ENCODE assay signal across 16 cellular contexts in the genomic region with DNA sequence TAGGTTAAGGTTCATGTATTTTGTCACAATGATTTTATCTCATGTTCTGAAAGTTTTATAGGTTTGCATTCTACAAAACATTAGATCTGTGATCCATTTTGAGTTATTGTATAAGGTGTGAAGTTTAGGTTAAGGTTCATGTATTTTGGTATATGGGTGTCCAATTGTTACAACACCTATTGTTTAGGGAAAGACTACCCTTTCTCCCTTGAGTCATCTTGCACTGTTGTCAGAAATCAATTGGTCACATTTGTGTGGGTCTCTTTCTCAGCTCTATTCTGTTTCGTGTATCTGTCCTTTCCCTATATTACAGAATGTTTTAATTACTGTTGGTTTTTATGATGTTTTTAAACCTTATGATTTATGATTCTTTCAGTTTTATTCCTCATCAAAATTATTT. TPM values are rescaled to one million over a fixed set of nuclear protein-coding genes. Genes with fewer than 3 reads are reported as not detected.
DNase-seq lines count a peak whose midpoint lies in the region; ATAC-seq, FAIRE-seq and TF ChIP-seq lines count a peak whose summit lies in the region.
"Had no signal": no experiment of that assay in that cellular context is flagged by ENCODE, and none has a peak within 500 bp of the region (broad histone marks: within the 10 kb centered on the region; RNA-seq: fewer than 3 reads in every experiment).

No MANE protein-coding gene starts in this region.

- FAIRE-seq in A549 (lab: Jason Lieb, UNC) (peak; percentile 39), D721Med (lab: Jason Lieb, UNC) (peak; percentile 63)
- FAIRE-seq: HTR-8/SVneo had no signal

- H2AK5ac ChIP-seq in mesenchymal stem cell (ENCODE audit: low read length, severe bottlenecking) = no peak overlapping the region

- no peak overlapping the region for H2BK12ac ChIP-seq in mesenchymal stem cell (ENCODE audit: low read length in 2 of 2)

- H3K27me3 Mint-ChIP-seq in endothelial cell (ENCODE audit: unreplicated experiment) = peaks cover 2% of the 10 kb centered on the region
- H3K27me3 Mint-ChIP-seq: CD4-positive, alpha-beta T cell had no signal

- H3K9me3 Mint-ChIP-seq in endothelial cell (ENCODE audit: unreplicated experiment) = no peaks in the 10 kb centered on the region

- WGBS in A549 (ENCODE audit: missing lambda C conversion rate) = 72% methylated on average over 1 of the region's 1 CpG
- no CpG with 5 or more reads among the region's 1 CpG for WGBS in mesenchymal stem cell
- 84 to 96% methylated on average over 1 of the region's 1 CpG for WGBS in tibial nerve, 2 donors

- peak overlapping the region; percentile 54 for H3K4me2 ChIP-seq in A549
- no peak overlapping the region for H3K4me2 ChIP-seq in mesenchymal stem cell (ENCODE audit: low read length, poor library complexity, severe bottlenecking)
- H3K4me2 ChIP-seq: PC-9 had no signal

- no peak overlapping the region for H3K18ac ChIP-seq in mesenchymal stem cell (ENCODE audit: low read depth in 1 of 2, low read length in 2 of 2)

- H3K4me3 Mint-ChIP-seq in endothelial cell (ENCODE audit: unreplicated experiment) = no peak overlapping the region
- H3K4me3 Mint-ChIP-seq: CD4-positive, alpha-beta T cell had no signal

- no peaks in the 10 kb centered on the region for H3K79me1 ChIP-seq in mesenchymal stem cell (replicated peaks; ENCODE audit: low read length, poor library complexity, severe bottlenecking)

- ATAC-seq in A549 = no peak
- ATAC-seq in GM19463 (IDR thresholded peaks at IDR 0.05; ENCODE audit: unreplicated experiment) = no peak

- no peak overlapping the region for H2BK5ac ChIP-seq in mesenchymal stem cell (ENCODE audit: low read depth, low read length, poor library complexity, severe bottlenecking)

- H3K14ac ChIP-seq in mesenchymal stem cell (ENCODE audit: low read length in 2 of 2) = no peak overlapping the region

- TF ChIP-seq RAD21 in A549 (conservative IDR thresholded peaks at IDR 0.05 in 1 of 2, IDR thresholded peaks at IDR 0.05 in 1 of 2) = no peak

- peaks cover 85% of the 10 kb centered on the region for H3K4me1 ChIP-seq in A549
- peaks cover 3% of the 10 kb centered on the region for H3K4me1 ChIP-seq in mesenchymal stem cell (ENCODE audit: control insufficient read depth, insufficient read depth, low read depth, low read length)
- peaks cover 0 to 82% (median 17%) of the 10 kb centered on the region in 4 donors for H3K4me1 ChIP-seq in tibial nerve

- POLR2A ChIA-PET in A549 (lab: Yijun Ruan, JAX) = no interaction called here

- H3K27me3 ChIP-seq in mesenchymal stem cell (ENCODE audit: control insufficient read depth in 1 of 2, insufficient read depth in 1 of 2, low read length in 2 of 2) = no peaks in the 10 kb centered on the region
- H3K27me3 ChIP-seq in tibial nerve = no peaks in the 10 kb centered on the region
- H3K27me3 ChIP-seq: BE2C had no signal

- H3K4me1 Mint-ChIP-seq in endothelial cell (ENCODE audit: unreplicated experiment) = peaks cover 27% of the 10 kb centered on the region

- no peak overlapping the region for H4K91ac ChIP-seq in mesenchymal stem cell (ENCODE audit: low read length)

- H4K8ac ChIP-seq in mesenchymal stem cell (ENCODE audit: low read length) = no peak overlapping the region

- H3K4me3 ChIP-seq in A549 (no peak overlapping the region), mesenchymal stem cell (ENCODE audit: insufficient read depth in 1 of 2, low read depth in 1 of 2, low read length in 2 of 2) (peak overlapping the region in 1 of 2 experiments; percentile 10), tibial nerve (no peak overlapping the region)
- H3K4me3 ChIP-seq: PC-9 had no signal

- no peak for DNase-seq in A549 (ENCODE audit: low read depth in 1 of 2, low spot score in 1 of 2)
- DNase-seq in D721Med (ENCODE audit: insufficient read length, low spot score) = no peak
- no peak for DNase-seq in mesenchymal stem cell
- no peak for DNase-seq in endothelial cell (ENCODE audit: low spot score)
- no peak for DNase-seq in tibial nerve (ENCODE audit: low spot score in 2 of 2)
- DNase-seq: BE2C; CD4-positive, alpha-beta T cell; DMS53; H7; NCI-H1092; NCI-H2081; NCI-H748 treated with DMSO at 0.1 percent for 48 hours; PC-9 had no signal

- no peak overlapping the region for H2BK15ac ChIP-seq in mesenchymal stem cell (ENCODE audit: low read depth, poor library complexity, severe bottlenecking)

- H3K27ac ChIP-seq in A549 = no peak overlapping the region
- peak overlapping the region; percentile 53; the same call in 1 of the 2 replicates for H3K27ac ChIP-seq in VCaP
- H3K27ac ChIP-seq in mesenchymal stem cell (ENCODE audit: low read length, poor library complexity, severe bottlenecking) = no peak overlapping the region
- no peak overlapping the region for H3K27ac ChIP-seq in tibial nerve
- H3K27ac ChIP-seq: PC-9 had no signal

- H2AFZ ChIP-seq in mesenchymal stem cell (ENCODE audit: low read depth, low read length) = no peak overlapping the region
- H2AFZ ChIP-seq: PC-9 had no signal

- TF ChIP-seq CTCF in A549 (IDR thresholded peaks at IDR 0.05) (no peak), D721Med (IDR thresholded peaks at IDR 0.05; ENCODE audit: insufficient read depth, missing control alignments) (no peak), VCaP (conservative IDR thresholded peaks at IDR 0.05) (no peak), endothelial cell (IDR thresholded peaks at IDR 0.05; ENCODE audit: unreplicated experiment) (no peak), tibial nerve (IDR thresholded peaks at IDR 0.05) (no peak)

- peak overlapping the region; percentile 0 for H3K9ac ChIP-seq in mesenchymal stem cell (ENCODE audit: low read length)

- TF ChIP-seq EP300 in A549 (IDR thresholded peaks at IDR 0.05) (no peak), tibial nerve (IDR thresholded peaks at IDR 0.05) (no peak)

- no peak for TF ChIP-seq POLR2A in A549 (IDR thresholded peaks at IDR 0.05; ENCODE audit: low read length)
- no peak for TF ChIP-seq POLR2A in tibial nerve (IDR thresholded peaks at IDR 0.05)

- H3K23ac ChIP-seq in mesenchymal stem cell (ENCODE audit: low read length in 2 of 2) = no peak overlapping the region

- H3K27ac Mint-ChIP-seq in endothelial cell (ENCODE audit: unreplicated experiment) = no peak overlapping the region
- H3K27ac Mint-ChIP-seq: CD4-positive, alpha-beta T cell had no signal

- H3K36me3 Mint-ChIP-seq in endothelial cell (ENCODE audit: low read depth, unreplicated experiment) = peaks cover 6% of the 10 kb centered on the region

- H2BK120ac ChIP-seq in mesenchymal stem cell (ENCODE audit: low read depth, low read length) = no peak overlapping the region

- no peak overlapping the region for H3K4ac ChIP-seq in mesenchymal stem cell (ENCODE audit: low read depth in 1 of 2, low read length in 2 of 2)

- H3K36me3 ChIP-seq in mesenchymal stem cell (ENCODE audit: control insufficient read depth in 1 of 2, insufficient read depth in 2 of 2, low read depth in 1 of 2, low read length in 2 of 2) = peaks cover 0 to 27% of the 10 kb centered on the region in 2 experiments
- H3K36me3 ChIP-seq in tibial nerve = no peaks in the 10 kb centered on the region
- H3K36me3 ChIP-seq: BE2C had no signal

- CTCF ChIA-PET in A549 (lab: Yijun Ruan, JAX) = interaction anchor here (0.9 to 1.4 kb wide), 2 partner anchors 54 kb away, joined by 3 read pairs; no protein-coding TSS in a partner anchor

- no peaks in the 10 kb centered on the region for H3K9me3 ChIP-seq in A549
- no peaks in the 10 kb centered on the region for H3K9me3 ChIP-seq in mesenchymal stem cell (ENCODE audit: control insufficient read depth, low read length)
- no peaks in the 10 kb centered on the region for H3K9me3 ChIP-seq in tibial nerve
- H3K9me3 ChIP-seq: BE2C had no signal

TF ChIP-seq in A549, 52 proteins besides CTCF, POLR2A, EP300 and RAD21:
- TF ChIP-seq CEBPB (IDR thresholded peaks at IDR 0.05) = no peak
- TF ChIP-seq MAFK (IDR thresholded peaks at IDR 0.05; ENCODE audit: partially characterized antibody) = no peak
- TF ChIP-seq EHMT2 (IDR thresholded peaks at IDR 0.05; ENCODE audit: low read depth) = no peak
- TF ChIP-seq FOSL2 (IDR thresholded peaks at IDR 0.05) = no peak
- TF ChIP-seq FOSL2 (CRISPR knock-in tag; IDR thresholded peaks at IDR 0.05) = no peak
- TF ChIP-seq SMC3 (IDR thresholded peaks at IDR 0.05) = no peak
- no peak for TF ChIP-seq POLR2AphosphoS2 (conservative IDR thresholded peaks at IDR 0.05; ENCODE audit: low read length)
- no peak for TF ChIP-seq CHD2 (IDR thresholded peaks at IDR 0.05; ENCODE audit: low read length, partially characterized antibody)

RNA-seq across cellular contexts. Expression of a gene that starts 24.3 kb away (rescaled TPM):
- polyA plus RNA-seq in A549 (2011; rRNA removed) (36.3 and 37.6 TPM in 2 replicates), A549 (2017; fragmentation: RNase III; extraction: RNeasy Plus Mini Kit Qiagen cat#74134 plus additional on column Dnase treatment) (28.2 to 34.0 TPM (median 32.4 TPM) in 3 replicates)
- polyA plus RNA-seq in A549 (2012; cell fraction: cytosol; rRNA removed) = 10.2 and 11.9 TPM in 2 replicates
- polyA plus RNA-seq in A549 (2012; cell fraction: nucleus; rRNA removed) = 6.6 and 9.4 TPM in 2 replicates
- polyA minus RNA-seq in A549 (2011; rRNA and poly(A)+ RNA removed) = 41.1 and 41.3 TPM in 2 replicates
- 17.2 TPM for polyA plus RNA-seq in mesenchymal stem cell (2013, experiment 1 of 2)
- polyA plus RNA-seq in mesenchymal stem cell (2013, experiment 2 of 2) = 17.6 TPM
- total RNA-seq in endothelial cell (ENCODE audit: unreplicated experiment) (13.4 TPM), tibial nerve (10 to 100 TPM; 27.0 to 45.0 (median 39.3) TPM)
